Comparison of ENCODE assay signal across 8 cellular contexts in genomic region chr5:172007795-172008465, GRCh38. TPM values are rescaled to one million over a fixed set of nuclear protein-coding genes. Genes with fewer than 3 reads are reported as not detected.
DNase-seq lines count a peak whose midpoint lies in the region; ATAC-seq, FAIRE-seq and TF ChIP-seq lines count a peak whose summit lies in the region.

No MANE protein-coding gene starts in this region.

- 68 to 72% methylated on average over 16 of the region's 16 CpGs for WGBS in esophagus squamous epithelium, 2 donors
- 74 to 75% (median 74%) methylated on average over 16 of the region's 16 CpGs for WGBS in psoas muscle, 3 donors

- no peak for TF ChIP-seq POLR2A in esophagus squamous epithelium (IDR thresholded peaks at IDR 0.05)

- TF ChIP-seq CTCF in esophagus squamous epithelium (IDR thresholded peaks at IDR 0.05) = no peak
- TF ChIP-seq CTCF in psoas muscle (IDR thresholded peaks at IDR 0.05) = no peak

- peak; percentile 31 for DNase-seq in GM03348 (ENCODE audit: low spot score)
- peak; percentile 45 for DNase-seq in RCC 7860 (ENCODE audit: low spot score)
- DNase-seq in esophagus squamous epithelium (lab: John Stamatoyannopoulos, UW) = no peak
- DNase-seq in psoas muscle = no peak
- DNase-seq in NCI-H187 treated with DMSO at 0.1 percent for 48 hours (lab: John Stamatoyannopoulos, UW) = no peak
- DNase-seq in ecto neural progenitor cell (ENCODE audit: low spot score) = no peak
- DNase-seq in SIG-M5 treated with dmso at 0.1 percent for 504 hours (lab: John Stamatoyannopoulos, UW; ENCODE audit: unreplicated experiment) = no peak

- ATAC-seq in psoas muscle (no peak), HG03135 (IDR thresholded peaks at IDR 0.05; ENCODE audit: unreplicated experiment) (no peak)

- H3K36me3 ChIP-seq in esophagus squamous epithelium (no peaks in the 10 kb centered on the region), psoas muscle (ENCODE audit: insufficient read depth in 1 of 2, low read depth in 1 of 2) (no peaks in the 10 kb centered on the region)

- intact Hi-C loops in esophagus squamous epithelium (cut with DNase I) (no loop called here), psoas muscle (cut with DNase I) (loop anchor here in 1 of 2 donors (10.0 kb wide), 1 partner anchor 93 kb away; no protein-coding TSS in a partner anchor)

- H3K27ac ChIP-seq in esophagus squamous epithelium (peak overlapping the region in 3 of 4 donors; percentile 94 to 98 (median 95)), psoas muscle (peak overlapping the region; percentile 98)

- H3K4me3 ChIP-seq in esophagus squamous epithelium (peak overlapping the region in 3 of 4 donors; percentile 79 to 97 (median 97)), psoas muscle (peak overlapping the region; percentile 96)

- H3K9me3 ChIP-seq in esophagus squamous epithelium (no peaks in the 10 kb centered on the region), psoas muscle (no peaks in the 10 kb centered on the region)

- H3K4me1 ChIP-seq in esophagus squamous epithelium (peaks cover 17 to 40% (median 26%) of the 10 kb centered on the region in 3 donors), psoas muscle (peaks cover 34% of the 10 kb centered on the region)

- FAIRE-seq in RCC 7860 (lab: Jason Lieb, UNC) = peak; percentile 10

- H3K27me3 ChIP-seq in esophagus squamous epithelium = no peaks in the 10 kb centered on the region
- no peaks in the 10 kb centered on the region for H3K27me3 ChIP-seq in psoas muscle (ENCODE audit: insufficient read depth in 3 of 3, low read length in 2 of 3)

RNA-seq across cellular contexts. Expression of gene FBXW11, which starts 1.5 kb away (rescaled TPM):
- total RNA-seq in esophagus squamous epithelium = 10 to 100 TPM; 43.5 to 63.2 (median 49.0) TPM
- total RNA-seq in psoas muscle = 10 to 100 TPM; 42.7 to 62.8 (median 55.5) TPM
- polyA plus RNA-seq in psoas muscle = 10 to 100 TPM; 14.7 to 50.1 (median 33.8) TPM

Comparison
In these comparisons a context has a peak if more than half of its experiments do, and no peak if none do; other contexts are left out.
1. DNase-seq: peak in GM03348 (single experiment) and RCC 7860 (single experiment); none in esophagus squamous epithelium (single experiment), psoas muscle (0 of 2), NCI-H187 treated with DMSO at 0.1 percent for 48 hours (single experiment), ecto neural progenitor cell (single experiment) and SIG-M5 treated with dmso at 0.1 percent for 504 hours (single experiment).